Comparison of ENCODE assay signal across 1 cellular context in genomic region chr1:248873993-248874671, GRCh38.
TF ChIP-seq lines count a peak whose summit lies in the region.

No MANE protein-coding gene starts in this region.

TF ChIP-seq in K562, 482 proteins besides CTCF, POLR2A, EP300 and RAD21 (continued from another document and continues in another):
- peak; percentile 26 for TF ChIP-seq E2F8 (IDR thresholded peaks at IDR 0.05; ENCODE audit: low read depth, partially characterized antibody)
- peak; percentile 77 for TF ChIP-seq GTF3C2 (IDR thresholded peaks at IDR 0.05; ENCODE audit: borderline replicate concordance, extremely low read depth, insufficient read length)
- TF ChIP-seq ZNF311 (CRISPR knock-in tag; IDR thresholded peaks at IDR 0.05), result no peak
- no peak; the same call in 1 of the 2 replicates for TF ChIP-seq HDAC8 (tag; IDR thresholded peaks at IDR 0.05)
- no peak for TF ChIP-seq GTF2A2 (tag; IDR thresholded peaks at IDR 0.05)
- TF ChIP-seq NUFIP1 (IDR thresholded peaks at IDR 0.05; ENCODE audit: partially characterized antibody), result no peak
- TF ChIP-seq ZHX1 (conservative IDR thresholded peaks at IDR 0.05; ENCODE audit: low read length), result 0 out of 2 replicates have a peak, but pooled peaks have one; percentile 71
- no peak for TF ChIP-seq ZNF384 (IDR thresholded peaks at IDR 0.05; ENCODE audit: low read depth, low read length)
- TF ChIP-seq NCOA2 (IDR thresholded peaks at IDR 0.05; ENCODE audit: partially characterized antibody in 2 of 2), result peak in 1 of 2 experiments; percentile 80
- peak; percentile 98 for TF ChIP-seq BRD4 (IDR thresholded peaks at IDR 0.05)
- TF ChIP-seq ELF2 (CRISPR knock-in tag; IDR thresholded peaks at IDR 0.05), result no peak
- TF ChIP-seq HES1 (IDR thresholded peaks at IDR 0.05; ENCODE audit: low read depth), result peak; percentile 19; the same call in 1 of the 2 replicates
- no peak for TF ChIP-seq THAP7 (CRISPR knock-in tag; IDR thresholded peaks at IDR 0.05)
- TF ChIP-seq ZNF184 (CRISPR knock-in tag; IDR thresholded peaks at IDR 0.05), result no peak
- 0 out of 4 replicates have a peak, but pooled peaks of 1 of the 2 experiments have one; percentile 67 for TF ChIP-seq ETV6 (IDR thresholded peaks at IDR 0.05; ENCODE audit: borderline replicate concordance in 1 of 2, low read depth in 2 of 2, low read length in 1 of 2)
- TF ChIP-seq ETV6 (CRISPR knock-in tag; IDR thresholded peaks at IDR 0.05; ENCODE audit: borderline replicate concordance), result no peak
- TF ChIP-seq XRCC3 (IDR thresholded peaks at IDR 0.05), result no peak
- peak; percentile 20; the same call in 1 of the 2 replicates for TF ChIP-seq RFX1 (IDR thresholded peaks at IDR 0.05)
- peak; percentile 6; the same call in 1 of the 2 replicates for TF ChIP-seq RAD51 (IDR thresholded peaks at IDR 0.05; ENCODE audit: borderline replicate concordance, low read depth)
- TF ChIP-seq SMARCB1 (IDR thresholded peaks at IDR 0.05; ENCODE audit: insufficient read length, low read depth), result no peak
- TF ChIP-seq HBP1 (CRISPR knock-in tag; IDR thresholded peaks at IDR 0.05), result peak; percentile 76; the same call in 1 of the 2 replicates
- peak; percentile 65 to 90; a peak in 3 of 4 replicates for TF ChIP-seq ARNT (IDR thresholded peaks at IDR 0.05)
- TF ChIP-seq ZBTB34 (CRISPR knock-in tag; IDR thresholded peaks at IDR 0.05), result no peak
- 0 out of 2 replicates have a peak, but pooled peaks have one; percentile 1 for TF ChIP-seq HNRNPUL1 (IDR thresholded peaks at IDR 0.05; ENCODE audit: low read length)
- no peak for TF ChIP-seq MED1 (CRISPR knock-in tag; IDR thresholded peaks at IDR 0.05; ENCODE audit: borderline replicate concordance)
- TF ChIP-seq ZNF655 (CRISPR knock-in tag; IDR thresholded peaks at IDR 0.05), result no peak
- peak; percentile 62 for TF ChIP-seq BDP1 (IDR thresholded peaks at IDR 0.05; ENCODE audit: insufficient read depth, insufficient read length)
- no peak for TF ChIP-seq ZSCAN32 (CRISPR knock-in tag; IDR thresholded peaks at IDR 0.05)
- TF ChIP-seq FOXM1 (IDR thresholded peaks at IDR 0.05; ENCODE audit: low read depth), result peak; percentile 44
- TF ChIP-seq FOXM1 (CRISPR knock-in tag; IDR thresholded peaks at IDR 0.05; ENCODE audit: low read depth), result no peak
- TF ChIP-seq SP2 (IDR thresholded peaks at IDR 0.05; ENCODE audit: extremely low read depth, low read depth, low read length, poor library complexity, severe bottlenecking), result no peak
- no peak for TF ChIP-seq ZNF609 (CRISPR knock-in tag; IDR thresholded peaks at IDR 0.05; ENCODE audit: borderline replicate concordance)
- TF ChIP-seq SUPT5H (IDR thresholded peaks at IDR 0.05), result no peak
